ENCODE assay signal across 1 cellular context in genomic region chr17:58006924-58007780, GRCh38.
A peak's percentile ranks its signal among the peaks of the same experiment; 100 is the strongest.
TF ChIP-seq lines count a peak whose summit lies in the region.

TSS of gene SRSF1 (minus strand) at chr17:58007246. CDS start at chr17:58007137, 109 bp downstream.

TF ChIP-seq in HEK293, 187 proteins besides CTCF, POLR2A, EP300 and RAD21 (continued from another document and continues in another):
- TF ChIP-seq ZNF280C (tag by site-specific recombination; IDR thresholded peaks at IDR 0.05) (no peak), ZNF302 (tag by site-specific recombination; IDR thresholded peaks at IDR 0.05; ENCODE audit: low read depth) (no peak), ZNF26 (tag by site-specific recombination; IDR thresholded peaks at IDR 0.05) (no peak), REST (tag by site-specific recombination; IDR thresholded peaks at IDR 0.05) (peak; percentile 44), ZSCAN16 (tag by site-specific recombination; IDR thresholded peaks at IDR 0.05) (no peak), HOXA7 (CRISPR knock-in tag; IDR thresholded peaks at IDR 0.05; ENCODE audit: borderline replicate concordance) (no peak), ZNF19 (tag by site-specific recombination; IDR thresholded peaks at IDR 0.05; ENCODE audit: low read depth) (no peak), ZNF112 (tag by site-specific recombination; IDR thresholded peaks at IDR 0.05) (no peak), INSM2 (tag by site-specific recombination; IDR thresholded peaks at IDR 0.05) (peak; percentile 25), OSR2 (tag by site-specific recombination; IDR thresholded peaks at IDR 0.05) (no peak; the same call in 1 of the 2 replicates), TSHZ1 (tag by site-specific recombination; IDR thresholded peaks at IDR 0.05; ENCODE audit: borderline replicate concordance) (0 out of 2 replicates have a peak, but pooled peaks have one; percentile 12), ZBTB48 (tag by site-specific recombination; IDR thresholded peaks at IDR 0.05) (no peak), ZBTB6 (tag by site-specific recombination; IDR thresholded peaks at IDR 0.05) (no peak), HOXC10 (CRISPR knock-in tag; IDR thresholded peaks at IDR 0.05) (peak; percentile 41; the same call in 1 of the 2 replicates), ZNF350 (tag by site-specific recombination; IDR thresholded peaks at IDR 0.05) (peak; percentile 97), REPIN1 (tag by site-specific recombination; IDR thresholded peaks at IDR 0.05; ENCODE audit: low read depth) (0 out of 2 replicates have a peak, but pooled peaks have one; percentile 9), ZNF23 (tag by site-specific recombination; IDR thresholded peaks at IDR 0.05; ENCODE audit: borderline replicate concordance) (no peak), ZNF175 (tag by site-specific recombination; IDR thresholded peaks at IDR 0.05) (no peak), ZNF555 (tag by site-specific recombination; conservative IDR thresholded peaks at IDR 0.05) (no peak), ZBTB20 (tag by site-specific recombination; IDR thresholded peaks at IDR 0.05) (peak; percentile 71; the same call in 1 of the 2 replicates), ZBTB8A (tag by site-specific recombination; IDR thresholded peaks at IDR 0.05) (peak; percentile 42; the same call in 1 of the 2 replicates), ATF2 (tag by site-specific recombination; IDR thresholded peaks at IDR 0.05; ENCODE audit: low read depth) (peak; percentile 74; the same call in 1 of the 2 replicates), ZNF785 (tag by site-specific recombination; IDR thresholded peaks at IDR 0.05) (no peak), RBAK (tag by site-specific recombination; IDR thresholded peaks at IDR 0.05) (no peak), ZNF701 (tag by site-specific recombination; IDR thresholded peaks at IDR 0.05) (no peak), PRDM6 (tag by site-specific recombination; IDR thresholded peaks at IDR 0.05) (no peak; the same call in 1 of the 2 replicates), ZNF514 (tag by site-specific recombination; IDR thresholded peaks at IDR 0.05) (no peak), GLI2 (tag by site-specific recombination; IDR thresholded peaks at IDR 0.05; ENCODE audit: borderline replicate concordance, low read depth) (no peak), ZBTB11 (tag by site-specific recombination; conservative IDR thresholded peaks at IDR 0.05; ENCODE audit: low read depth) (peak; percentile 49), ZNF561 (tag by site-specific recombination; IDR thresholded peaks at IDR 0.05; ENCODE audit: borderline replicate concordance) (0 out of 2 replicates have a peak, but pooled peaks have one; percentile 42), ZNF585B (tag by site-specific recombination; IDR thresholded peaks at IDR 0.05) (no peak), ZNF423 (tag by site-specific recombination; IDR thresholded peaks at IDR 0.05) (no peak)
